In the genomic region with DNA sequence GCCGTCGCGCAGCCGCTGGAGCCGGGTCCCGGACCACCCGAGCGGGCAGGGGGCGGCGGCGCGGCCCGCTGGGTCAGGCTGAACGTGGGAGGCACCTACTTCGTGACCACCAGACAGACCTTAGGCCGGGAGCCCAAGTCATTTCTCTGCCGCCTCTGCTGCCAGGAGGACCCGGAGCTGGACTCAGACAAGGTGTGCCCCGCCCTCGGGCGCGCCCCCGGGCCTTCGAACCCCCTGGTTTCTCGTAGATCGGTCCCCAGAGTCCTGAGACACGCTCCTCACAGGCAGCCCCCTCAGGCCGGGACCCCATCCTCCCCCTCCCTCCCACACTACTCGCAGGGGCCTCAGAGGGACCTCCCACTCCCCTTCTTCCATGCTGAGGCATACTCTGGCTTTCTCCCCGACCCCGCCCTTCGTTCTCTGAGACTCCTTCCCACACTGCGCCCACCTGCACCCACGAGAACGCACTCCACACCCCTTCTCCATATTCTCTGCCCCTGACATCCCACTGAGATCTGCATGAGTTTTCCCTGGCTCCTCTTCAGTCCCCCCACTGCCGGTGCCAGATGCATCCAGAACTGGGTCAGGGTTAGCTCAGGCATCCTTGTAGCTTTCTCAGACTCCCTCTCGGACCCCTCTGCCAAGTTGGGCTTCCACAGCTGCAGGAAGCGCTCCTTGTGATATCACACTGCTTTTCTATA, we compare ENCODE assay signal across 8 cellular contexts. TPM values are rescaled to one million over a fixed set of nuclear protein-coding genes. Genes with fewer than 3 reads are reported as not detected.
A peak's percentile ranks its signal among the peaks of the same experiment; 100 is the strongest.
DNase-seq lines count a peak whose midpoint lies in the region; ATAC-seq, FAIRE-seq and TF ChIP-seq lines count a peak whose summit lies in the region.

No MANE protein-coding gene starts in this region.

- H3K9ac ChIP-seq in colonic mucosa (ENCODE audit: low read depth in 2 of 2, low read length in 2 of 2), result peak overlapping the region; percentile 86 to 89
- H3K9ac ChIP-seq in stomach smooth muscle (ENCODE audit: low read length in 2 of 2), result peak overlapping the region; percentile 68 to 78

- ATAC-seq in GM18520 (IDR thresholded peaks at IDR 0.05; ENCODE audit: unreplicated experiment) (peak; percentile 4), HG02763 (IDR thresholded peaks at IDR 0.05; ENCODE audit: unreplicated experiment) (peak; percentile 13), T-cell (replicated peaks in 1 of 4) (peak in 3 of 4 experiments; percentile 2 to 7 (median 6))

- intact Hi-C loops in colonic mucosa (cut with DNase I), result no loop called here

- no peaks in the 10 kb centered on the region for H3K4me1 ChIP-seq in colonic mucosa
- H3K4me1 ChIP-seq in stomach smooth muscle (ENCODE audit: control insufficient read depth, insufficient read depth, low read length), result peaks cover 12% of the 10 kb centered on the region

- FAIRE-seq in D721Med (lab: Jason Lieb, UNC), result no peak

- H3K4me3 Mint-ChIP-seq in T-cell, result peak overlapping the region; percentile 92 to 97 (median 96)

- H3K4me3 ChIP-seq in colonic mucosa (peak overlapping the region; percentile 92), stomach smooth muscle (ENCODE audit: low read length in 2 of 2) (peak overlapping the region; percentile 80 to 85)

- H3K36me3 Mint-ChIP-seq in T-cell, result peaks cover 9% of the 10 kb centered on the region

- H3K27me3 ChIP-seq in colonic mucosa (no peaks in the 10 kb centered on the region), stomach smooth muscle (ENCODE audit: control insufficient read depth in 1 of 2, insufficient read depth in 2 of 2, low read length in 2 of 2) (no peaks in the 10 kb centered on the region)

- TF ChIP-seq CTCF in colonic mucosa (IDR thresholded peaks at IDR 0.05) (no peak), D721Med (IDR thresholded peaks at IDR 0.05; ENCODE audit: insufficient read depth, missing control alignments) (no peak)

- no peaks in the 10 kb centered on the region for H3K36me3 ChIP-seq in colonic mucosa
- H3K36me3 ChIP-seq in stomach smooth muscle (ENCODE audit: control insufficient read depth in 2 of 2, insufficient read depth in 2 of 2, low read length in 2 of 2), result peaks cover 7% of the 10 kb centered on the region in 2 donors

- peaks cover 42 to 50% (median 46%) of the 10 kb centered on the region in 3 donors for H3K4me1 Mint-ChIP-seq in T-cell

- H3K27ac ChIP-seq in colonic mucosa (no peak overlapping the region), stomach smooth muscle (ENCODE audit: low read length) (peak overlapping the region; percentile 67)

- peak overlapping the region; percentile 92 to 95 for H3K27ac Mint-ChIP-seq in T-cell

- H3K9me3 ChIP-seq in colonic mucosa (no peaks in the 10 kb centered on the region), stomach smooth muscle (ENCODE audit: control insufficient read depth in 2 of 2, low read length in 2 of 2) (no peaks in the 10 kb centered on the region)

- DNase-seq in T-cell, result peak in 11 of 34 experiments; percentile 16 to 44 (median 23)
- peak; percentile 50 for DNase-seq in colonic mucosa
- DNase-seq in medulla oblongata (ENCODE audit: extremely low spot score), result peak; percentile 30
- no peak for DNase-seq in D721Med (ENCODE audit: insufficient read length, low spot score)
- no peak for DNase-seq in SKM-1 treated with dmso at 0.1 percent for 144 hours (lab: John Stamatoyannopoulos, UW; ENCODE audit: unreplicated experiment)

- no peaks in the 10 kb centered on the region for H3K27me3 Mint-ChIP-seq in T-cell

- H3K9me3 Mint-ChIP-seq in T-cell, result no peaks in the 10 kb centered on the region

- POLR2A ChIA-PET in T-cell (lab: Charles Lee), result no interaction called here

- CTCF ChIA-PET in T-cell (lab: Charles Lee), result interaction anchor here in 1 of 2 donors (1.2 to 1.7 kb wide), 2 partner anchors 12 to 36 kb away, joined by 3 to 4 read pairs; no protein-coding TSS in a partner anchor

RNA-seq across cellular contexts. Expression of a gene that starts 0.5 kb away (rescaled TPM):
- total RNA-seq in T-cell (10 to 100 TPM; 22.0 to 32.8 (median 29.0) TPM), colonic mucosa (10 to 100 TPM; 14.8 to 18.1 TPM)

RNA-seq across cellular contexts. Expression of a gene that starts 0.8 kb away (rescaled TPM):
- total RNA-seq in T-cell, result 100 to 1,000 TPM; 115 to 170 (median 139) TPM
- 100 to 1,000 TPM; 302 to 371 TPM for total RNA-seq in colonic mucosa

RNA-seq across cellular contexts. Expression of a gene that starts 35.1 kb away (rescaled TPM):
- total RNA-seq in T-cell, result 10 to 100 TPM; 15.6 to 30.6 (median 26.6) TPM
- total RNA-seq in colonic mucosa, result 10 to 100 TPM; 27.2 to 50.1 TPM

RNA-seq across cellular contexts. Expression of a gene that starts 40.2 kb away (rescaled TPM):
- total RNA-seq in T-cell (10 to 100 TPM in 4 of 5 donors, 1 to 10 TPM in 1; 9.1 to 24.3 (median 16.8) TPM), colonic mucosa (10 to 100 TPM; 19.4 to 50.1 TPM)

Comparison
In these comparisons a context has a peak if more than half of its experiments do, and no peak if none do; other contexts are left out.
1. DNase-seq: peak in colonic mucosa (single experiment) and medulla oblongata (single experiment); none in D721Med (single experiment) and SKM-1 treated with dmso at 0.1 percent for 144 hours (single experiment).
2. Peak in every context shown above with its lines, with median percentiles within 50 percentile points of each other: ATAC-seq.